ENCODE assay signal across 18 cellular contexts in genomic region chr20:58424218-58424617, GRCh38. TPM values are rescaled to one million over a fixed set of nuclear protein-coding genes. Genes with fewer than 3 reads are reported as not detected.
DNase-seq lines count a peak whose midpoint lies in the region; ATAC-seq, FAIRE-seq and TF ChIP-seq lines count a peak whose summit lies in the region.
"Had no signal": no experiment of that assay in that cellular context is flagged by ENCODE, and none has a peak within 500 bp of the region (broad histone marks: within the 10 kb centered on the region; RNA-seq: fewer than 3 reads in every experiment).

No MANE protein-coding gene starts in this region.

- H3K27ac Mint-ChIP-seq in H9: peak overlapping the region in 2 of 3 experiments; percentile 77 to 94; a peak in 4 of 7 replicates
- peak overlapping the region; percentile 9 for H3K27ac Mint-ChIP-seq in activated T-helper 1 cell treated with anti-CD3 and anti-CD28 coated beads, Interleukin-12 subunit alpha, Interleukin-12 subunit beta, Interleukin-2, Interleukin-4 antibody, amounts not matched to agents 30 ng/mL and 10 ng/mL and 1 ng/mL, durations not matched to agents 14 hours and 24 hours and 36 hours

- H3K27me3 Mint-ChIP-seq in H9 (ENCODE audit: low read depth): no peaks in the 10 kb centered on the region
- H3K27me3 Mint-ChIP-seq in activated T-helper 1 cell treated with anti-CD3 and anti-CD28 coated beads, Interleukin-12 subunit alpha, Interleukin-12 subunit beta, Interleukin-2, Interleukin-4 antibody, amounts not matched to agents 30 ng/mL and 10 ng/mL and 1 ng/mL, durations not matched to agents 14 hours and 24 hours and 36 hours (ENCODE audit: insufficient read depth): no peaks in the 10 kb centered on the region

- H3K79me2 ChIP-seq in H9 (ENCODE audit: insufficient read depth, low read length) (peaks cover 6% of the 10 kb centered on the region; the same call in 1 of the 2 replicates), Karpas-422 (ENCODE audit: low read length) (peaks cover 94% of the 10 kb centered on the region)

- intact Hi-C loops in activated T-helper 1 cell treated with anti-CD3 and anti-CD28 coated beads, Interleukin-12 subunit alpha, Interleukin-12 subunit beta, Interleukin-2, Interleukin-4 antibody, amounts not matched to agents 30 ng/mL and 10 ng/mL and 1 ng/mL, durations not matched to agents 14 hours and 24 hours and 36 hours (cut with micrococcal nuclease): no loop called here
- intact Hi-C loops in left lung (cut with DNase I): no loop called here
- intact Hi-C loops in upper lobe of right lung (cut with DNase I): no loop called here

- H3K4me1 ChIP-seq in H9 (ENCODE audit: insufficient read depth, low read length): no peaks in the 10 kb centered on the region
- no peaks in the 10 kb centered on the region for H3K4me1 ChIP-seq in left lung
- peaks cover 13% of the 10 kb centered on the region for H3K4me1 ChIP-seq in upper lobe of right lung
- H3K4me1 ChIP-seq in Karpas-422 (ENCODE audit: low read length): 0 out of 2 replicates have a peak, but pooled peaks cover 2% of the 10 kb centered on the region
- H3K4me1 ChIP-seq: BLaER1 had no signal

- no peaks in the 10 kb centered on the region for H3K27me3 ChIP-seq in H9 (ENCODE audit: insufficient read depth, low read length)
- no peaks in the 10 kb centered on the region for H3K27me3 ChIP-seq in left lung
- H3K27me3 ChIP-seq in upper lobe of right lung: no peaks in the 10 kb centered on the region
- no peaks in the 10 kb centered on the region for H3K27me3 ChIP-seq in Karpas-422 (ENCODE audit: low read length)
- H3K27me3 ChIP-seq: BLaER1, MG63 had no signal

- H3K36me3 ChIP-seq in left lung (peaks cover 0 to 30% of the 10 kb centered on the region in 2 donors), upper lobe of right lung (peaks cover 26% of the 10 kb centered on the region), Karpas-422 (ENCODE audit: insufficient read depth, low read length) (peaks cover 36% of the 10 kb centered on the region; the same call in 1 of the 2 replicates)

- no peaks in the 10 kb centered on the region for H3K23me2 ChIP-seq in H9 (ENCODE audit: insufficient read length, low read depth, low read length, poor library complexity, severe bottlenecking)

- no peak overlapping the region for H2BK12ac ChIP-seq in H9 (ENCODE audit: insufficient read length, low read depth, low read length)

- H2BK20ac ChIP-seq in H9 (ENCODE audit: low read depth, low read length, poor library complexity, severe bottlenecking): no peak overlapping the region

- no peak overlapping the region for H3K18ac ChIP-seq in H9 (ENCODE audit: insufficient read length, low read depth, low read length)

- H3K4me3 ChIP-seq in left lung: no peak overlapping the region
- H3K4me3 ChIP-seq in upper lobe of right lung: no peak overlapping the region
- H3K4me3 ChIP-seq in Karpas-422 (ENCODE audit: low read length): no peak overlapping the region
- H3K4me3 ChIP-seq: BLaER1, MG63, PC-9, SK-N-MC had no signal

- peaks cover 37 to 44% of the 10 kb centered on the region in 2 experiments for H3K4me1 Mint-ChIP-seq in H9
- H3K4me1 Mint-ChIP-seq in activated T-helper 1 cell treated with anti-CD3 and anti-CD28 coated beads, Interleukin-12 subunit alpha, Interleukin-12 subunit beta, Interleukin-2, Interleukin-4 antibody, amounts not matched to agents 30 ng/mL and 10 ng/mL and 1 ng/mL, durations not matched to agents 14 hours and 24 hours and 36 hours (ENCODE audit: low read depth): peaks cover 7% of the 10 kb centered on the region

- DNase-seq in H9: no peak
- no peak for DNase-seq in activated T-helper 1 cell treated with anti-CD3 and anti-CD28 coated beads, Interleukin-12 subunit alpha, Interleukin-12 subunit beta, Interleukin-2, Interleukin-4 antibody, amounts not matched to agents 30 ng/mL and 10 ng/mL and 1 ng/mL, durations not matched to agents 14 hours and 24 hours and 36 hours (ENCODE audit: low spot score)
- DNase-seq in left lung: no peak
- DNase-seq in upper lobe of right lung: no peak
- DNase-seq in SIG-M5 (lab: John Stamatoyannopoulos, UW): no peak
- DNase-seq in RCC 7860 (ENCODE audit: low spot score): no peak
- DNase-seq in Karpas-422: no peak
- DNase-seq: MG63, NCI-H1092 treated with DMSO at 0.1 percent for 48 hours, NCI-H187, NCI-H2171, NCI-H446 treated with DMSO at 0.1 percent for 48 hours, NCI-H774, PC-9 had no signal

- WGBS in H9 (ENCODE audit: extremely low coverage, insufficient read length, low lambda C conversion rate): no CpG with 5 or more reads among the region's 5 CpGs

- no peak for FAIRE-seq in RCC 7860 (lab: Jason Lieb, UNC)
- FAIRE-seq: H54 had no signal

- H3K79me1 ChIP-seq in H9 (ENCODE audit: insufficient read depth, low read depth, low read length, poor library complexity, severe bottlenecking): peaks cover 3% of the 10 kb centered on the region

- no peak overlapping the region for H3K27ac ChIP-seq in H9 (ENCODE audit: insufficient read length, low read depth, low read length)
- no peak overlapping the region for H3K27ac ChIP-seq in left lung
- no peak overlapping the region for H3K27ac ChIP-seq in upper lobe of right lung
- H3K27ac ChIP-seq in Karpas-422 (ENCODE audit: low read length): no peak overlapping the region
- H3K27ac ChIP-seq: BLaER1, KMS-11, PC-9, SK-N-MC had no signal

- H2BK15ac ChIP-seq in H9 (ENCODE audit: low read depth, low read length): no peak overlapping the region

- no peak for TF ChIP-seq CTCF in H9 (conservative IDR thresholded peaks at IDR 0.05)
- TF ChIP-seq CTCF in left lung (IDR thresholded peaks at IDR 0.05): no peak
- no peak for TF ChIP-seq CTCF in upper lobe of right lung (IDR thresholded peaks at IDR 0.05)

- peaks cover 21 to 33% (median 27%) of the 10 kb centered on the region in 3 experiments for H3K36me3 Mint-ChIP-seq in H9 (ENCODE audit: insufficient read depth in 1 of 3, low read depth in 3 of 3)
- H3K36me3 Mint-ChIP-seq in activated T-helper 1 cell treated with anti-CD3 and anti-CD28 coated beads, Interleukin-12 subunit alpha, Interleukin-12 subunit beta, Interleukin-2, Interleukin-4 antibody, amounts not matched to agents 30 ng/mL and 10 ng/mL and 1 ng/mL, durations not matched to agents 14 hours and 24 hours and 36 hours (ENCODE audit: low read depth): peaks cover 30% of the 10 kb centered on the region

- no peak overlapping the region for H4K91ac ChIP-seq in H9 (ENCODE audit: insufficient read length, low read depth, low read length)

- H4K8ac ChIP-seq in H9 (replicated peaks; ENCODE audit: insufficient read length, low read depth, low read length): no peak overlapping the region

- H3K14ac ChIP-seq in H9 (ENCODE audit: insufficient read depth, low read length): no peak overlapping the region

- H2AFZ ChIP-seq in H9 (ENCODE audit: low read length) (no peak overlapping the region), Karpas-422 (ENCODE audit: low read length) (no peak overlapping the region)
- H2AFZ ChIP-seq: PC-9 had no signal

- H2BK5ac ChIP-seq in H9 (ENCODE audit: insufficient read length, low read length): no peak overlapping the region

- no peak overlapping the region for H3T11ph ChIP-seq in H9 (ENCODE audit: low read length)

- H3K23ac ChIP-seq in H9 (ENCODE audit: insufficient read length, low read depth, low read length): no peak overlapping the region

- H3K4ac ChIP-seq in H9 (ENCODE audit: low read depth, low read length): no peak overlapping the region

- H3K9me3 Mint-ChIP-seq in H9: peaks cover 0 to 5% of the 10 kb centered on the region in 2 experiments; a peak in 3 of 5 replicates
- peaks cover 3% of the 10 kb centered on the region for H3K9me3 Mint-ChIP-seq in activated T-helper 1 cell treated with anti-CD3 and anti-CD28 coated beads, Interleukin-12 subunit alpha, Interleukin-12 subunit beta, Interleukin-2, Interleukin-4 antibody, amounts not matched to agents 30 ng/mL and 10 ng/mL and 1 ng/mL, durations not matched to agents 14 hours and 24 hours and 36 hours

- ATAC-seq in left lung (peak; percentile 46), upper lobe of right lung (peak; percentile 23)

- H3K9me3 ChIP-seq in H9 (ENCODE audit: control insufficient read depth, low read depth, low read length) (no peaks in the 10 kb centered on the region), left lung (no peaks in the 10 kb centered on the region), upper lobe of right lung (no peaks in the 10 kb centered on the region), Karpas-422 (ENCODE audit: low read length) (no peaks in the 10 kb centered on the region)
- H3K9me3 ChIP-seq: MG63 had no signal

- no peak overlapping the region for H4K5ac ChIP-seq in H9 (ENCODE audit: insufficient read length, low read depth, low read length)

- H3K9ac ChIP-seq in H9 (ENCODE audit: extremely low read depth, insufficient read length, low read length) (no peak overlapping the region), Karpas-422 (ENCODE audit: low read length) (no peak overlapping the region)
- H3K9ac ChIP-seq: BLaER1, KMS-11 had no signal

- H2BK120ac ChIP-seq in H9 (ENCODE audit: low read depth, low read length, poor library complexity, severe bottlenecking): no peak overlapping the region

- H3K56ac ChIP-seq in H9 (ENCODE audit: insufficient read length, low read depth, low read length): no peak overlapping the region

- H4K20me1 ChIP-seq in H9 (ENCODE audit: control insufficient read depth, insufficient read depth, insufficient read length) (no peaks in the 10 kb centered on the region), Karpas-422 (ENCODE audit: insufficient read depth, low read depth, low read length) (no peaks in the 10 kb centered on the region)

- no peak overlapping the region for H3K4me3 Mint-ChIP-seq in H9
- H3K4me3 Mint-ChIP-seq in activated T-helper 1 cell treated with anti-CD3 and anti-CD28 coated beads, Interleukin-12 subunit alpha, Interleukin-12 subunit beta, Interleukin-2, Interleukin-4 antibody, amounts not matched to agents 30 ng/mL and 10 ng/mL and 1 ng/mL, durations not matched to agents 14 hours and 24 hours and 36 hours: no peak overlapping the region

- H3K4me2 ChIP-seq in H9 (ENCODE audit: insufficient read depth, insufficient read length, low read length): no peak overlapping the region
- no peak overlapping the region for H3K4me2 ChIP-seq in Karpas-422 (ENCODE audit: low read depth, low read length, poor library complexity, severe bottlenecking)
- H3K4me2 ChIP-seq: BLaER1, KMS-11, PC-9 had no signal

- no peaks in the 10 kb centered on the region for H3K9me2 ChIP-seq in Karpas-422 (replicated peaks; ENCODE audit: insufficient read depth, low read length)

- no peak overlapping the region for H2AK5ac ChIP-seq in H9 (ENCODE audit: insufficient read length, low read length)

RNA-seq across cellular contexts. Expression of gene VAPB, which starts 35.2 kb away (rescaled TPM):
- total RNA-seq in H9 (2021): 64.7 and 65.1 TPM in 2 replicates
- total RNA-seq in activated T-helper 1 cell treated with anti-CD3 and anti-CD28 coated beads, Interleukin-12 subunit alpha, Interleukin-12 subunit beta, Interleukin-2, Interleukin-4 antibody, amounts not matched to agents 30 ng/mL and 10 ng/mL and 1 ng/mL, durations not matched to agents 14 hours and 24 hours and 36 hours: 39.7 and 40.9 TPM in 2 replicates
- total RNA-seq in left lung: 10 to 100 TPM; 49.7 to 52.9 TPM
- total RNA-seq in upper lobe of right lung: 47.8 TPM
- 11.1 and 12.8 TPM in 2 replicates for total RNA-seq in Karpas-422 (2014; rRNA removed; shearing (Covaris generic); ENCODE audit: low replicate concordance)
